Comparison of ENCODE assay signal across 23 cellular contexts in the genomic region with DNA sequence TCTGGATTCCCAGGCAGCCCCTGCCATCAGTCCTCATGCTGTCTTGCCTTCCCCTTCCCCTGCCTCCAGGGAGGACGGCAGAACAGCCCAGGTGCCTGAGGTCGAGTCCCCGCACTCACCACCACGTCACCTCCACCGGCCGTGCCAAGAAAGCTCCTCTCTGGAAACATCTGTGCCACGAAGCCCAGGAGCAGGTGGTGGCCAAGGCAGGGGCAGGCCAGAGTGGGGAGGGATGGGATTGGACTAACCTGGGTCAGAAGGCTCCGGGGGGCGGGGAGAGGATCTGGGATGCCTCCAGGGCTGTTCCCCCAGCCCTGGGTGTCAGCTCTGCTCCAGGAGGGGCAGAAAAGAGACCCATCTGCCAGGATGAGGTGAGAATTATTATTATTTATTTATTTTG. TPM values are rescaled to one million over a fixed set of nuclear protein-coding genes. Genes with fewer than 3 reads are reported as not detected.
DNase-seq lines count a peak whose midpoint lies in the region; ATAC-seq, FAIRE-seq and TF ChIP-seq lines count a peak whose summit lies in the region.
"Had no signal": no experiment of that assay in that cellular context is flagged by ENCODE, and none has a peak within 500 bp of the region (broad histone marks: within the 10 kb centered on the region; RNA-seq: fewer than 3 reads in every experiment).

No MANE protein-coding gene starts in this region.

- H3K9me3 ChIP-seq in mammary epithelial cell (replicated peaks; ENCODE audit: insufficient read depth, low read length) (no peaks in the 10 kb centered on the region), breast epithelium (no peaks in the 10 kb centered on the region), kidney (ENCODE audit: control insufficient read depth in 1 of 2, low read length in 2 of 2) (no peaks in the 10 kb centered on the region)
- H3K9me3 ChIP-seq: Peyer's patch, SK-N-SH had no signal

- H3K27ac ChIP-seq in mammary epithelial cell (ENCODE audit: insufficient read depth, low read depth, low read length) (no peak overlapping the region), breast epithelium (no peak overlapping the region), kidney (ENCODE audit: low read depth in 2 of 2, low read length in 2 of 2) (no peak overlapping the region)
- H3K27ac ChIP-seq: Peyer's patch had no signal

- no peak for FAIRE-seq in GM12891 (lab: Jason Lieb, UNC)
- FAIRE-seq in kidney (lab: Jason Lieb, UNC), result no peak
- FAIRE-seq: H54 had no signal

- no peak for ATAC-seq in HG02973 (IDR thresholded peaks at IDR 0.05; ENCODE audit: unreplicated experiment)
- ATAC-seq: CD8-positive, alpha-beta T cell had no signal

- H3K9ac ChIP-seq in mammary epithelial cell (ENCODE audit: insufficient read depth, low read length), result no peak overlapping the region
- H3K9ac ChIP-seq in kidney (ENCODE audit: low read length in 2 of 2), result no peak overlapping the region
- H3K9ac ChIP-seq: SK-N-SH had no signal

- TF ChIP-seq POLR2A in breast epithelium (IDR thresholded peaks at IDR 0.05) (no peak), GM12891 (IDR thresholded peaks at IDR 0.05; ENCODE audit: low read depth, low read length) (no peak)

- H2AFZ ChIP-seq in mammary epithelial cell (ENCODE audit: low read depth, low read length), result peak overlapping the region; percentile 37

- H3K27me3 ChIP-seq in mammary epithelial cell (ENCODE audit: insufficient read depth, low read length) (no peaks in the 10 kb centered on the region), breast epithelium (peaks cover 0 to 13% of the 10 kb centered on the region in 2 donors)
- H3K27me3 ChIP-seq: Peyer's patch had no signal

- H3K4me1 ChIP-seq in mammary epithelial cell (ENCODE audit: insufficient read depth, low read length), result peaks cover 26% of the 10 kb centered on the region
- peaks cover 3 to 6% of the 10 kb centered on the region in 2 donors for H3K4me1 ChIP-seq in breast epithelium
- peaks cover 10 to 11% of the 10 kb centered on the region in 2 donors for H3K4me1 ChIP-seq in kidney (ENCODE audit: control insufficient read depth in 1 of 2, insufficient read depth in 1 of 2, low read depth in 1 of 2, low read length in 2 of 2)

- CTCF ChIA-PET in mammary epithelial cell (lab: Charles Lee; ENCODE audit: low non-redundant PET), result no interaction called here

- no TSS peak for BruUV-seq in mammary epithelial cell (replicated peaks; lab: Mats Ljungman, UMichigan)

- intact Hi-C loops in mammary epithelial cell (cut with micrococcal nuclease) (no loop called here), breast epithelium (cut with DNase I; ENCODE audit: low total_unique reads) (no loop called here), kidney (cut with DNase I) (no loop called here)

- H3K4me2 ChIP-seq in mammary epithelial cell (ENCODE audit: insufficient read depth, low read depth, low read length), result no peak overlapping the region
- H3K4me2 ChIP-seq: SK-N-SH had no signal

- TF ChIP-seq CTCF in mammary epithelial cell (conservative IDR thresholded peaks at IDR 0.05 in 1 of 2, IDR thresholded peaks at IDR 0.05 in 1 of 2; ENCODE audit: extremely low read depth in 1 of 2, insufficient read depth in 1 of 2, low read depth in 1 of 2, low read length in 2 of 2) (no peak), breast epithelium (IDR thresholded peaks at IDR 0.05) (no peak), kidney (IDR thresholded peaks at IDR 0.05; ENCODE audit: borderline replicate concordance, extremely low read depth, insufficient read depth) (no peak)

- H3K4me3 ChIP-seq in mammary epithelial cell (replicated peaks in 1 of 3; ENCODE audit: insufficient read depth in 1 of 3, low read depth in 2 of 3, low read length in 3 of 3), result no peak overlapping the region
- no peak overlapping the region for H3K4me3 ChIP-seq in breast epithelium
- no peak overlapping the region for H3K4me3 ChIP-seq in kidney (ENCODE audit: low read length in 2 of 2)
- H3K4me3 ChIP-seq: Peyer's patch had no signal

- H3K79me2 ChIP-seq in mammary epithelial cell (ENCODE audit: insufficient read depth, low read length), result no peaks in the 10 kb centered on the region

- dilution Hi-C loops in mammary epithelial cell (cut with HindIII; ENCODE audit: low sequenced_read_pairs), result no loop called here

- in situ Hi-C loops in mammary epithelial cell (cut with MboI; ENCODE audit: low sequenced_read_pairs in 2 of 2), result no loop called here

- DNase-seq in mammary epithelial cell, result no peak
- DNase-seq in breast epithelium (ENCODE audit: low spot score in 2 of 2), result no peak
- peak; percentile 85 for DNase-seq in NCI-H2196 (lab: John Stamatoyannopoulos, UW; ENCODE audit: unreplicated experiment)
- DNase-seq in SHP77 treated with DMSO at 0.1 percent for 48 hours (lab: John Stamatoyannopoulos, UW), result peak; percentile 56
- DNase-seq in GM12891 (ENCODE audit: insufficient read length, low spot score), result no peak
- no peak for DNase-seq in kidney
- DNase-seq: ACHN; C1 segment of cervical spinal cord; CD8-positive, alpha-beta T cell; KBM-7; NCI-H1105 treated with DMSO at 0.1 percent for 48 hours; NCI-H2081; NCI-H2171; NCI-H446; NCI-H69; Peyer's patch; Right ventricle myocardium superior; SK-N-SH; T-helper 2 cell had no signal

- H4K20me1 ChIP-seq in mammary epithelial cell (ENCODE audit: insufficient read depth, low read length), result no peaks in the 10 kb centered on the region

- WGBS in mammary epithelial cell (ENCODE audit: low coverage, missing lambda C conversion rate), result 28% methylated on average over 6 of the region's 9 CpGs

- H3K36me3 ChIP-seq in mammary epithelial cell (ENCODE audit: insufficient read depth, low read length) (no peaks in the 10 kb centered on the region), breast epithelium (no peaks in the 10 kb centered on the region), kidney (ENCODE audit: control insufficient read depth in 1 of 2, insufficient read depth in 2 of 2, low read length in 2 of 2) (no peaks in the 10 kb centered on the region)
- H3K36me3 ChIP-seq: Peyer's patch had no signal

TF ChIP-seq in GM12891, 5 proteins besides CTCF, POLR2A, EP300 and RAD21:
- TF ChIP-seq POU2F2 (IDR thresholded peaks at IDR 0.05; ENCODE audit: low read depth, low read length) (no peak), POLR2AphosphoS5 (IDR thresholded peaks at IDR 0.05; ENCODE audit: low read depth, low read length) (no peak), PAX5 (IDR thresholded peaks at IDR 0.05; ENCODE audit: insufficient read depth, low read length, severe bottlenecking) (no peak), TAF1 (IDR thresholded peaks at IDR 0.05; ENCODE audit: low read depth, low read length) (no peak)

RNA-seq across cellular contexts. Expression of a gene that starts 7.4 kb away (rescaled TPM):
- total RNA-seq in mammary epithelial cell (not detected), breast epithelium (under 1 TPM; 0.59 to 0.98 (median 0.80) TPM), kidney (24.2 TPM)
- polyA plus RNA-seq in mammary epithelial cell (not detected), kidney (ENCODE audit: insufficient read depth, low read depth, low replicate concordance) (433 TPM)
- polyA minus RNA-seq in mammary epithelial cell, result not detected
- 0.13 TPM for polyA plus RNA-seq in GM12891 (2012; ENCODE audit: low read depth, missing spikeins)
- total RNA-seq: CD8-positive, alpha-beta T cell; HT1080; OCI-LY7; Right ventricle myocardium superior had no signal

RNA-seq across cellular contexts. Expression of a gene that starts 30.4 kb away (rescaled TPM):
- total RNA-seq in mammary epithelial cell (1 to 10 TPM in 1 of 2 donors, not detected in 1; 2.1 TPM), breast epithelium (1 to 10 TPM in 2 of 3 donors, not detected in 1; 1.2 to 4.9 TPM), kidney (13.7 TPM)
- polyA plus RNA-seq in mammary epithelial cell (1.2 TPM), kidney (ENCODE audit: insufficient read depth, low read depth, low replicate concordance) (1.5 TPM)
- polyA minus RNA-seq in mammary epithelial cell, result 18.1 TPM
- polyA plus RNA-seq in GM12891 (2012; ENCODE audit: low read depth, missing spikeins), result 22.2 TPM
- total RNA-seq: OCI-LY7, Right ventricle myocardium superior had no signal

RNA-seq across cellular contexts. Expression of a gene that starts 45.5 kb away (rescaled TPM):
- total RNA-seq in mammary epithelial cell (1,000 to 10,000 TPM; 1,876 to 2,450 TPM), breast epithelium (1,000 to 10,000 TPM; 5,075 to 6,295 (median 5,484) TPM), kidney (1,694 TPM)
- polyA plus RNA-seq in mammary epithelial cell (2,937 TPM), kidney (ENCODE audit: insufficient read depth, low read depth, low replicate concordance) (3,146 TPM)
- 730 TPM for polyA minus RNA-seq in mammary epithelial cell
- 4,929 TPM for polyA plus RNA-seq in GM12891 (2012; ENCODE audit: low read depth, missing spikeins)

RNA-seq across cellular contexts. Expression of a gene that starts 51.5 kb away (rescaled TPM):
- total RNA-seq in mammary epithelial cell, result 100 to 1,000 TPM in 1 of 2 donors, 10 to 100 TPM in 1; 99.1 to 104 TPM
- 94.9 TPM for polyA plus RNA-seq in mammary epithelial cell
- 53.5 TPM for polyA minus RNA-seq in mammary epithelial cell
- 10 to 100 TPM; 67.5 to 100.0 (median 86.2) TPM for total RNA-seq in breast epithelium
- 49.0 TPM for polyA plus RNA-seq in GM12891 (2012; ENCODE audit: low read depth, missing spikeins)
- 96.1 TPM for total RNA-seq in kidney
- 71.3 TPM for polyA plus RNA-seq in kidney (ENCODE audit: insufficient read depth, low read depth, low replicate concordance)

RNA-seq across cellular contexts. Expression of a gene that starts 51.6 kb away (rescaled TPM):
- 10 to 100 TPM in 1 of 2 donors, 1 to 10 TPM in 1; 2.2 to 11.2 TPM for total RNA-seq in mammary epithelial cell
- polyA plus RNA-seq in mammary epithelial cell, result 6.4 TPM
- polyA minus RNA-seq in mammary epithelial cell, result 3.5 TPM
- total RNA-seq in breast epithelium, result 1 to 10 TPM; 3.8 to 7.2 (median 5.9) TPM
- polyA plus RNA-seq in GM12891 (2012; ENCODE audit: low read depth, missing spikeins), result 4.1 TPM
- 16.3 TPM for total RNA-seq in kidney
- 13.4 TPM for polyA plus RNA-seq in kidney (ENCODE audit: insufficient read depth, low read depth, low replicate concordance)

Comparison
In these comparisons a context has a peak if more than half of its experiments do, and no peak if none do; other contexts are left out.
1. DNase-seq: peak in NCI-H2196 (single experiment) and SHP77 treated with DMSO at 0.1 percent for 48 hours (single experiment); none in mammary epithelial cell (single experiment), breast epithelium (0 of 2), GM12891 (single experiment) and kidney (single experiment).
2. RNA of a gene that starts 7.4 kb away (total RNA-seq): 24.2 TPM in kidney (single experiment); 0.59 to 0.98 TPM in breast epithelium and not detected in mammary epithelial cell; every median in the first group is over 10 times any median in the second.